In the genomic region with DNA sequence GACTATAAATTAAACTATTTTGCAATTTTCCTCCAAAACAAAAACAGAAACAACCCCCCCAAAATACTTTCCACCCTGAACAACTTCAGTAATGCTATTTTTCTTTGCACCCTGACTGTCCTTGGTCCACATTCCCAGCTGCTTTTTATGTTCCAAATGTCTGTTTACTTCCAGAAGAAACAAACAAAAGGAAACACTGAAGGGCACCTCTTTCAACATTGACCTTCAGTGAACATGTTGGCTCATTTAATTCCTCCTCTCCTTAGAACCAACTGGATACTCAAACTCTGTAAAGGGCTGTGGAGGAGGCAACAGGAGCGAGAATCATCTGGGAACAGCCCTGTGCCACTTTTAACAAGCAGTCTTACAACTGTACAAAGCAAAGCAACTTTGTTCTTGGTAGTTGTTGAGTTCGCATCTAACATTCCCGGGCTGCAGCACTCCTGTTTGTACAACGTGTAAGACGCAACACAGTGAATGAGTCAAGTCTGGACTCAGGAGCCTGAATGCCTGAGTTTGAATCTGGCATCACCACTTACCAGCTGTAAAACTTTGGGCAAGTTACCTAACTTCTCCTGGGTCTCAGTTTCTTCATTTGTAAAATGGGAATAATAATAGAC, we compare ENCODE assay signal across 25 cellular contexts.
DNase-seq lines count a peak whose midpoint lies in the region; ATAC-seq and TF ChIP-seq lines count a peak whose summit lies in the region.
"Had no signal": no experiment of that assay in that cellular context is flagged by ENCODE, and none has a peak within 500 bp of the region (broad histone marks: within the 10 kb centered on the region; RNA-seq: fewer than 3 reads in every experiment).

No MANE protein-coding gene starts in this region.

- DNase-seq in cardiac muscle cell (ENCODE audit: low read depth in 1 of 2, low spot score in 1 of 2) (peak in 1 of 2 donors; percentile 4), left cardiac atrium (no peak), fibroblast of villous mesenchyme (ENCODE audit: low read depth) (peak; percentile 15), DMS79 treated with DMSO at 0.1 percent for 48 hours (lab: John Stamatoyannopoulos, UW) (no peak), foreskin keratinocyte (no peak)
- DNase-seq: activated CD4-positive, CD25-positive, alpha-beta regulatory T cell treated with anti-CD3 and anti-CD28 coated beads, Interleukin-2, amount 50 U/mL, for 72 hours; activated CD8-positive, alpha-beta T cell treated with anti-CD3 and anti-CD28 coated beads for 36 hours; activated effector memory CD4-positive, alpha-beta T cell treated with Interleukin-2 at 50 U/mL for 16 hours; AML-193; CD4-positive, alpha-beta memory T cell; cerebellar nuclear complex; H9; KG1; kidney; NCI-H1417; NCI-H2081; NCI-H446; stimulated activated naive CD4-positive, alpha-beta T cell treated with Interleukin-2 at 50 U/mL for 16 hours had no signal

- 92 to 100% methylated on average over 4 to 5 of the region's 5 CpGs for WGBS in mesodermal cell (ENCODE audit: insufficient coverage in 2 of 2), 2 experiments

- H3K4me3 Mint-ChIP-seq in activated T-helper 17 cell treated with anti-CD3 and anti-CD28 coated beads, Interleukin-2, amount 50 U/mL, for 72 hours = no peak overlapping the region
- H3K4me3 Mint-ChIP-seq: activated CD8-positive, alpha-beta T cell treated with anti-CD3 and anti-CD28 coated beads for 36 hours; activated naive CD8-positive, alpha-beta T cell; CD4-positive, alpha-beta memory T cell; H9 had no signal

- peak overlapping the region; percentile 58 for H3K27ac ChIP-seq in cardiac muscle cell
- H3K27ac ChIP-seq in mesodermal cell (ENCODE audit: low read depth, low read length, severe bottlenecking) = peak overlapping the region; percentile 26
- H3K27ac ChIP-seq in foreskin keratinocyte = no peak overlapping the region
- H3K27ac ChIP-seq: ascending aorta, SK-N-MC had no signal

- H3K4me1 ChIP-seq in cardiac muscle cell (ENCODE audit: low read depth) = no peaks in the 10 kb centered on the region
- peaks cover 4% of the 10 kb centered on the region for H3K4me1 ChIP-seq in mesodermal cell (ENCODE audit: control insufficient read depth, insufficient read depth, low read length, poor library complexity, severe bottlenecking)
- H3K4me1 ChIP-seq in foreskin keratinocyte = no peaks in the 10 kb centered on the region
- H3K4me1 ChIP-seq: ascending aorta had no signal

- no peaks in the 10 kb centered on the region for H3K36me3 Mint-ChIP-seq in activated T-helper 17 cell treated with anti-CD3 and anti-CD28 coated beads, Interleukin-2, amount 50 U/mL, for 72 hours (ENCODE audit: low read depth)
- H3K36me3 Mint-ChIP-seq: activated naive CD8-positive, alpha-beta T cell had no signal

- no peaks in the 10 kb centered on the region for H3K4me1 Mint-ChIP-seq in activated T-helper 17 cell treated with anti-CD3 and anti-CD28 coated beads, Interleukin-2, amount 50 U/mL, for 72 hours
- H3K4me1 Mint-ChIP-seq: CD4-positive, alpha-beta memory T cell had no signal

- H3K27me3 Mint-ChIP-seq in activated T-helper 17 cell treated with anti-CD3 and anti-CD28 coated beads, Interleukin-2, amount 50 U/mL, for 72 hours = no peaks in the 10 kb centered on the region

- H3K27me3 ChIP-seq in cardiac muscle cell = no peaks in the 10 kb centered on the region
- no peaks in the 10 kb centered on the region for H3K27me3 ChIP-seq in foreskin keratinocyte
- H3K27me3 ChIP-seq: ascending aorta had no signal

- ATAC-seq in left cardiac atrium (no peak), HG03432 (IDR thresholded peaks at IDR 0.05; ENCODE audit: unreplicated experiment) (no peak), foreskin keratinocyte (no peak)
- no peak for ATAC-seq in activated T-helper 17 cell treated with anti-CD3 and anti-CD28 coated beads, Interleukin-2, amount 50 U/mL, for 72 hours (replicated peaks)
- ATAC-seq: activated CD8-positive, alpha-beta T cell treated with anti-CD3 and anti-CD28 coated beads for 36 hours; sciatic nerve had no signal

- H3K4me3 ChIP-seq in cardiac muscle cell (no peak overlapping the region), fibroblast of villous mesenchyme (ENCODE audit: low read depth, low read length) (no peak overlapping the region), mesodermal cell (ENCODE audit: extremely low read depth, insufficient read depth, low read length, poor library complexity, severe bottlenecking) (no peak overlapping the region)
- H3K4me3 ChIP-seq: ascending aorta, SK-N-MC had no signal

- H3K27ac Mint-ChIP-seq in activated T-helper 17 cell treated with anti-CD3 and anti-CD28 coated beads, Interleukin-2, amount 50 U/mL, for 72 hours = no peak overlapping the region
- H3K27ac Mint-ChIP-seq: activated CD8-positive, alpha-beta T cell treated with anti-CD3 and anti-CD28 coated beads for 36 hours; activated naive CD8-positive, alpha-beta T cell; CD4-positive, alpha-beta memory T cell had no signal

- H3K36me3 ChIP-seq in cardiac muscle cell (no peaks in the 10 kb centered on the region), mesodermal cell (ENCODE audit: control insufficient read depth, insufficient read depth, low read length) (no peaks in the 10 kb centered on the region)
- H3K36me3 ChIP-seq: ascending aorta had no signal

- H3K9me3 Mint-ChIP-seq in activated T-helper 17 cell treated with anti-CD3 and anti-CD28 coated beads, Interleukin-2, amount 50 U/mL, for 72 hours = no peaks in the 10 kb centered on the region
- H3K9me3 Mint-ChIP-seq: activated CD8-positive, alpha-beta T cell treated with anti-CD3 and anti-CD28 coated beads for 36 hours had no signal

- H3K9me3 ChIP-seq in cardiac muscle cell (ENCODE audit: low read depth) (no peaks in the 10 kb centered on the region), mesodermal cell (ENCODE audit: control insufficient read depth, low read length) (no peaks in the 10 kb centered on the region)
- H3K9me3 ChIP-seq: ascending aorta had no signal

- TF ChIP-seq CTCF in cardiac muscle cell (IDR thresholded peaks at IDR 0.05; ENCODE audit: low read depth, low read length) = no peak
- no peak for TF ChIP-seq CTCF in fibroblast of villous mesenchyme (IDR thresholded peaks at IDR 0.05; ENCODE audit: insufficient read depth, low read depth, low read length)
- TF ChIP-seq CTCF in foreskin keratinocyte (conservative IDR thresholded peaks at IDR 0.05) = no peak

- intact Hi-C loops in left cardiac atrium (cut with DNase I) = no loop called here
